In the genomic region with DNA sequence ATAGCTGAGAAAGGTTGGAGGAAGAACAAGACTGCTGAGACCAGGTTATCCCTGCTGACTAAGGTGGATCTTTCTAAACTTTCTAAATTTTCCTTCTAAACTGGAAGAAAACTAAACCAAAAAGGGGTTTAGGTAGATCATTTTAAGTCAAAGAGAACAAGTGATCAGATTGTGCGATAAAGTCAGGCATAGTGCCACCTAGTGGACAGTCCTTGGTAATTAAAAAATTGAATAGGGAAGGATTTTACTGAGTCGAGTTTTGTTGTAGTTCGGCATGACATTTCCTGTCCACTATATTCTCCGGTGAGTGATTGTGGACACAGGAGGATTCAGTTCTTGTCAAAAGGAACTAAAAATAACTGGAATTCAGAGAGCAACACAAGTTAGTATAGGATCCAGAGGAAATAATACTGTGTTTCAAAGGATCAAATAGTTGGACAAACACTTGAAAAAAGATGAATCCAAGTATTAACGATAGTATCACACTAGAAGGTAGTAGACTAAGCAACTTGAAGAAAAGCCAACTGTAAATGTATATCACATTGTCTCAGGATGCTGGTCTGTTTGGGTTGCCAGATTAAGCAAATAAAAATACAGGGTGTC, we compare ENCODE assay signal across 8 cellular contexts.
DNase-seq lines count a peak whose midpoint lies in the region; ATAC-seq and TF ChIP-seq lines count a peak whose summit lies in the region.

No MANE protein-coding gene starts in this region.

- ATAC-seq in GM18502 (IDR thresholded peaks at IDR 0.05; ENCODE audit: poor library complexity, unreplicated experiment) (peak; percentile 79), HG03066 (IDR thresholded peaks at IDR 0.05; ENCODE audit: low read depth, unreplicated experiment) (peak; percentile 83)

- peak; percentile 32 for TF ChIP-seq CTCF in cardiac fibroblast (IDR thresholded peaks at IDR 0.05; ENCODE audit: low read depth, low read length)

- H3K4me3 Mint-ChIP-seq in activated CD4-positive, alpha-beta memory T cell treated with anti-CD3 and anti-CD28 coated beads, Interleukin-2, amount 10 ng/mL, durations not matched to agents 7 days and 5 days, result no peak overlapping the region

- H3K36me3 Mint-ChIP-seq in activated CD4-positive, alpha-beta memory T cell treated with anti-CD3 and anti-CD28 coated beads, Interleukin-2, amount 10 ng/mL, durations not matched to agents 7 days and 5 days (ENCODE audit: low read depth), result no peaks in the 10 kb centered on the region

- no peaks in the 10 kb centered on the region for H3K27me3 Mint-ChIP-seq in activated CD4-positive, alpha-beta memory T cell treated with anti-CD3 and anti-CD28 coated beads, Interleukin-2, amount 10 ng/mL, durations not matched to agents 7 days and 5 days

- CTCF ChIA-PET in activated CD4-positive, alpha-beta memory T cell treated with anti-CD3 and anti-CD28 coated beads, Interleukin-2, amount 10 ng/mL, durations not matched to agents 7 days and 5 days (lab: Charles Lee), result interaction anchor here (1.2 kb wide), 1 partner anchor 22 kb away, joined by 3 read pairs; no protein-coding TSS in a partner anchor

- DNase-seq in CMK (ENCODE audit: low read depth) (peak; percentile 11), NCI-H748 (lab: John Stamatoyannopoulos, UW; ENCODE audit: unreplicated experiment) (peak; percentile 35), cardiac fibroblast (ENCODE audit: low read depth in 2 of 2) (peak; percentile 14 to 38), middle frontal gyrus (ENCODE audit: extremely low spot score, low spot score) (peak; percentile 20), occipital lobe (lab: John Stamatoyannopoulos, UW) (no peak)
- DNase-seq in activated CD4-positive, alpha-beta memory T cell treated with anti-CD3 and anti-CD28 coated beads, Interleukin-2, amount 10 ng/mL, durations not matched to agents 7 days and 5 days, result no peak

- no peak overlapping the region for H3K27ac Mint-ChIP-seq in activated CD4-positive, alpha-beta memory T cell treated with anti-CD3 and anti-CD28 coated beads, Interleukin-2, amount 10 ng/mL, durations not matched to agents 7 days and 5 days

- H3K4me1 Mint-ChIP-seq in activated CD4-positive, alpha-beta memory T cell treated with anti-CD3 and anti-CD28 coated beads, Interleukin-2, amount 10 ng/mL, durations not matched to agents 7 days and 5 days, result no peaks in the 10 kb centered on the region

- no peak overlapping the region for H3K4me3 ChIP-seq in cardiac fibroblast (replicated peaks in 1 of 2; ENCODE audit: low read depth in 2 of 2, low read length in 2 of 2)

- POLR2A ChIA-PET in activated CD4-positive, alpha-beta memory T cell treated with anti-CD3 and anti-CD28 coated beads, Interleukin-2, amount 10 ng/mL, durations not matched to agents 7 days and 5 days (lab: Charles Lee), result no interaction called here

- no peaks in the 10 kb centered on the region for H3K9me3 Mint-ChIP-seq in activated CD4-positive, alpha-beta memory T cell treated with anti-CD3 and anti-CD28 coated beads, Interleukin-2, amount 10 ng/mL, durations not matched to agents 7 days and 5 days

Comparison
In these comparisons a context has a peak if more than half of its experiments do, and no peak if none do; other contexts are left out.
1. DNase-seq: peak in CMK (single experiment), NCI-H748 (single experiment), cardiac fibroblast (2 of 2) and middle frontal gyrus (single experiment); none in activated CD4-positive, alpha-beta memory T cell treated with anti-CD3 and anti-CD28 coated beads, Interleukin-2, amount 10 ng/mL, durations not matched to agents 7 days and 5 days (single experiment) and occipital lobe (single experiment).